ENCODE assay signal across 1 cellular context in genomic region chr3:69051796-69052566, GRCh38.
TF ChIP-seq lines count a peak whose summit lies in the region.

TSS of gene TMF1 (minus strand) at chr3:69052333. CDS start at chr3:69052086, 247 bp downstream.

TF ChIP-seq in HepG2, 621 proteins besides CTCF, POLR2A, EP300 and RAD21 (continued from another document and continues in another):
- TF ChIP-seq ZNF318 (CRISPR knock-in tag; IDR thresholded peaks at IDR 0.05) = no peak
- peak; percentile 84 for TF ChIP-seq KMT2B (CRISPR knock-in tag; IDR thresholded peaks at IDR 0.05)
- no peak for TF ChIP-seq SOX13 (IDR thresholded peaks at IDR 0.05)
- no peak; a peak in 1 of 4 replicates for TF ChIP-seq SOX13 (CRISPR knock-in tag; conservative IDR thresholded peaks at IDR 0.05 in 1 of 2, IDR thresholded peaks at IDR 0.05 in 1 of 2)
- TF ChIP-seq ZNF24 (IDR thresholded peaks at IDR 0.05) = no peak
- TF ChIP-seq BHLHE40 (IDR thresholded peaks at IDR 0.05; ENCODE audit: low read length) = peak; percentile 27; the same call in 1 of the 2 replicates
- TF ChIP-seq KLF12 (CRISPR knock-in tag; IDR thresholded peaks at IDR 0.05; ENCODE audit: borderline replicate concordance) = no peak
- TF ChIP-seq NR2F6 (IDR thresholded peaks at IDR 0.05) = no peak
- no peak for TF ChIP-seq NR2F6 (CRISPR knock-in tag; IDR thresholded peaks at IDR 0.05)
- TF ChIP-seq ATF7-NPFF (CRISPR knock-in tag; IDR thresholded peaks at IDR 0.05; ENCODE audit: low read depth) = no peak
- TF ChIP-seq ATRX (CRISPR knock-in tag; IDR thresholded peaks at IDR 0.05; ENCODE audit: borderline replicate concordance) = no peak
- no peak for TF ChIP-seq USF2 (IDR thresholded peaks at IDR 0.05; ENCODE audit: low read depth, low read length)
- TF ChIP-seq USF2 (CRISPR knock-in tag; IDR thresholded peaks at IDR 0.05; ENCODE audit: borderline replicate concordance) = no peak
- no peak for TF ChIP-seq ZNF17 (CRISPR knock-in tag; IDR thresholded peaks at IDR 0.05)
- TF ChIP-seq BRCA1 (CRISPR knock-in tag; IDR thresholded peaks at IDR 0.05) = no peak
- TF ChIP-seq MBNL3 (CRISPR knock-in tag; conservative IDR thresholded peaks at IDR 0.05) = no peak
- no peak for TF ChIP-seq MED8 (CRISPR knock-in tag; IDR thresholded peaks at IDR 0.05; ENCODE audit: insufficient replicate concordance)
- no peak for TF ChIP-seq CHCHD3 (CRISPR knock-in tag; IDR thresholded peaks at IDR 0.05)
- no peak for TF ChIP-seq ZNF646 (CRISPR knock-in tag; IDR thresholded peaks at IDR 0.05)
- TF ChIP-seq ZBTB1 (CRISPR knock-in tag; IDR thresholded peaks at IDR 0.05; ENCODE audit: borderline replicate concordance) = no peak
- peak; percentile 48; the same call in 1 of the 2 replicates for TF ChIP-seq ZNF777 (CRISPR knock-in tag; IDR thresholded peaks at IDR 0.05)
- TF ChIP-seq ZC3H13 (CRISPR knock-in tag; IDR thresholded peaks at IDR 0.05) = no peak
- TF ChIP-seq ZNF703 (CRISPR knock-in tag; IDR thresholded peaks at IDR 0.05; ENCODE audit: borderline replicate concordance) = no peak
- TF ChIP-seq ZNF740 (CRISPR knock-in tag; IDR thresholded peaks at IDR 0.05) = no peak
- TF ChIP-seq ZBTB21 (CRISPR knock-in tag; IDR thresholded peaks at IDR 0.05) = peak; percentile 89
- TF ChIP-seq TARDBP (CRISPR knock-in tag; IDR thresholded peaks at IDR 0.05) = 0 out of 2 replicates have a peak, but pooled peaks have one; percentile 7
- no peak for TF ChIP-seq GPN1 (CRISPR knock-in tag; IDR thresholded peaks at IDR 0.05; ENCODE audit: borderline replicate concordance)
- TF ChIP-seq ZNF264 (CRISPR knock-in tag; IDR thresholded peaks at IDR 0.05) = no peak
- TF ChIP-seq SAFB2 (CRISPR knock-in tag; IDR thresholded peaks at IDR 0.05; ENCODE audit: borderline replicate concordance, low read depth) = no peak
- TF ChIP-seq ZNF276 (CRISPR knock-in tag; IDR thresholded peaks at IDR 0.05; ENCODE audit: low read depth) = no peak
- no peak for TF ChIP-seq FOXA1 (IDR thresholded peaks at IDR 0.05)
- TF ChIP-seq FOXA1 (CRISPR knock-in tag; IDR thresholded peaks at IDR 0.05) = 0 out of 2 replicates have a peak, but pooled peaks have one; percentile 36
- no peak for TF ChIP-seq ZSCAN22 (CRISPR knock-in tag; IDR thresholded peaks at IDR 0.05)
- TF ChIP-seq MEF2D (CRISPR knock-in tag; IDR thresholded peaks at IDR 0.05) = no peak
- 0 out of 2 replicates have a peak, but pooled peaks have one; percentile 40 for TF ChIP-seq FLYWCH1 (CRISPR knock-in tag; IDR thresholded peaks at IDR 0.05)
- no peak for TF ChIP-seq ARNTL (CRISPR knock-in tag; IDR thresholded peaks at IDR 0.05)
- peak; percentile 75; the same call in 1 of the 2 replicates for TF ChIP-seq KDM5A (IDR thresholded peaks at IDR 0.05; ENCODE audit: borderline replicate concordance, low read length)
- no peak for TF ChIP-seq ZNF567 (CRISPR knock-in tag; IDR thresholded peaks at IDR 0.05; ENCODE audit: borderline replicate concordance)
- TF ChIP-seq E2F2 (CRISPR knock-in tag; IDR thresholded peaks at IDR 0.05; ENCODE audit: borderline replicate concordance) = no peak
- TF ChIP-seq KDM3A (CRISPR knock-in tag; IDR thresholded peaks at IDR 0.05; ENCODE audit: low read depth) = no peak
- no peak for TF ChIP-seq RFXANK (CRISPR knock-in tag; IDR thresholded peaks at IDR 0.05)
- peak; percentile 73 for TF ChIP-seq KMT2A (CRISPR knock-in tag; IDR thresholded peaks at IDR 0.05)
- peak; percentile 77 for TF ChIP-seq AGO2 (optimal IDR thresholded peaks at IDR 0.05; ENCODE audit: low read depth, low read length)
- peak; percentile 44; the same call in 1 of the 2 replicates for TF ChIP-seq ZNF709 (CRISPR knock-in tag; IDR thresholded peaks at IDR 0.05)
- TF ChIP-seq ASH2L (IDR thresholded peaks at IDR 0.05; ENCODE audit: insufficient read length, low read depth, low read length) = peak; percentile 80
- no peak for TF ChIP-seq TCF12 (IDR thresholded peaks at IDR 0.05)
- no peak for TF ChIP-seq TCF12 (CRISPR knock-in tag; IDR thresholded peaks at IDR 0.05)
- TF ChIP-seq ZNF878 (CRISPR knock-in tag; IDR thresholded peaks at IDR 0.05) = peak; percentile 20; the same call in 1 of the 2 replicates
- no peak for TF ChIP-seq ZNF839 (CRISPR knock-in tag; IDR thresholded peaks at IDR 0.05; ENCODE audit: borderline replicate concordance)
- no peak for TF ChIP-seq REXO4 (CRISPR knock-in tag; IDR thresholded peaks at IDR 0.05; ENCODE audit: borderline replicate concordance)
- no peak for TF ChIP-seq ZNF577 (CRISPR knock-in tag; IDR thresholded peaks at IDR 0.05; ENCODE audit: borderline replicate concordance, low read depth)
